ENCODE assay signal across 1 cellular context in the genomic region with DNA sequence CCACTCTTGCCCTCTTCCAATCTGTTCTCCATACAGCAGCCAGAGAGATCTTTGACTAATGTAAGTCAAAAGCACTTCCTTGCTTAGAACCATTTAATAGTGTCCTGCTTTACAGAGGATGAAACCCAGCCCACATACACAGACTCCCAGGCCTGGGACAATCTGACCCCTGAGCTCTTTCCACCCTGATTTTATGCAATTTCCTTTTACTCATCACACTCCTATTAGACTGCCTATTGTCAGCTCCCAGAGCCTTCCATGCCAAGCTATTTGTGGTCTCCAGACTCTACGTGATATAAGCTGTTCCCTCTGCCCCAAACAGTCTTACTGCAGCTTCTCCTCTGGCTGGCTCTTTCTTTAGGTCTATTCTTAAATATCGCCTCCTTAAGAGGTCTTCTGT.
TF ChIP-seq lines count a peak whose summit lies in the region.

No MANE protein-coding gene starts in this region.

TF ChIP-seq in WTC11, 78 proteins besides CTCF, POLR2A, EP300 and RAD21 (continued from another document):
- TF ChIP-seq, protein P1, sequence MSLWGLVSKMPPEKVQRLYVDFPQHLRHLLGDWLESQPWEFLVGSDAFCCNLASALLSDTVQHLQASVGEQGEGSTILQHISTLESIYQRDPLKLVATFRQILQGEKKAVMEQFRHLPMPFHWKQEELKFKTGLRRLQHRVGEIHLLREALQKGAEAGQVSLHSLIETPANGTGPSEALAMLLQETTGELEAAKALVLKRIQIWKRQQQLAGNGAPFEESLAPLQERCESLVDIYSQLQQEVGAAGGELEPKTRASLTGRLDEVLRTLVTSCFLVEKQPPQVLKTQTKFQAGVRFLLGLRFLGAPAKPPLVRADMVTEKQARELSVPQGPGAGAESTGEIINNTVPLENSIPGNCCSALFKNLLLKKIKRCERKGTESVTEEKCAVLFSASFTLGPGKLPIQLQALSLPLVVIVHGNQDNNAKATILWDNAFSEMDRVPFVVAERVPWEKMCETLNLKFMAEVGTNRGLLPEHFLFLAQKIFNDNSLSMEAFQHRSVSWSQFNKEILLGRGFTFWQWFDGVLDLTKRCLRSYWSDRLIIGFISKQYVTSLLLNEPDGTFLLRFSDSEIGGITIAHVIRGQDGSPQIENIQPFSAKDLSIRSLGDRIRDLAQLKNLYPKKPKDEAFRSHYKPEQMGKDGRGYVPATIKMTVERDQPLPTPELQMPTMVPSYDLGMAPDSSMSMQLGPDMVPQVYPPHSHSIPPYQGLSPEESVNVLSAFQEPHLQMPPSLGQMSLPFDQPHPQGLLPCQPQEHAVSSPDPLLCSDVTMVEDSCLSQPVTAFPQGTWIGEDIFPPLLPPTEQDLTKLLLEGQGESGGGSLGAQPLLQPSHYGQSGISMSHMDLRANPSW (CRISPR knock-in tag; conservative IDR thresholded peaks at IDR 0.05; ENCODE audit: low read depth): no peak
- TF ChIP-seq CREM (CRISPR knock-in tag; IDR thresholded peaks at IDR 0.05) (no peak), KAT7 (CRISPR knock-in tag; IDR thresholded peaks at IDR 0.05; ENCODE audit: borderline replicate concordance) (no peak), MXD4 (CRISPR knock-in tag; IDR thresholded peaks at IDR 0.05; ENCODE audit: borderline replicate concordance) (no peak), ZNF416 (CRISPR knock-in tag; IDR thresholded peaks at IDR 0.05) (no peak)
- TF ChIP-seq, protein P2, sequence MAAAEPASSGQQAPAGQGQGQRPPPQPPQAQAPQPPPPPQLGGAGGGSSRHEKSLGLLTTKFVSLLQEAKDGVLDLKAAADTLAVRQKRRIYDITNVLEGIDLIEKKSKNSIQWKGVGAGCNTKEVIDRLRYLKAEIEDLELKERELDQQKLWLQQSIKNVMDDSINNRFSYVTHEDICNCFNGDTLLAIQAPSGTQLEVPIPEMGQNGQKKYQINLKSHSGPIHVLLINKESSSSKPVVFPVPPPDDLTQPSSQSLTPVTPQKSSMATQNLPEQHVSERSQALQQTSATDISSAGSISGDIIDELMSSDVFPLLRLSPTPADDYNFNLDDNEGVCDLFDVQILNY (CRISPR knock-in tag; IDR thresholded peaks at IDR 0.05): no peak
